ENCODE assay signal across 29 cellular contexts in genomic region chr10:6426317-6426716, GRCh38.
A peak's percentile ranks its signal among the peaks of the same experiment; 100 is the strongest.
DNase-seq lines count a peak whose midpoint lies in the region; ATAC-seq, FAIRE-seq and TF ChIP-seq lines count a peak whose summit lies in the region.
"Had no signal": no experiment of that assay in that cellular context is flagged by ENCODE, and none has a peak within 500 bp of the region (broad histone marks: within the 10 kb centered on the region; RNA-seq: fewer than 3 reads in every experiment).

No MANE protein-coding gene starts in this region.

- H3K36me3 ChIP-seq in HepG2 (replicated peaks in 1 of 2; ENCODE audit: control insufficient read depth in 1 of 2, insufficient read depth in 2 of 2, low read length in 2 of 2), result no peaks in the 10 kb centered on the region

- in situ Hi-C loops in HepG2 (cut with HindIII; ENCODE audit: extremely low pct_ligation_motif_present, low pct_unique_long_range_greater_than_20kb), result no loop called here

- FAIRE-seq in HepG2 (lab: Jason Lieb, UNC), result no peak
- FAIRE-seq: GM12878, GM19239, H1, HTR-8/SVneo, RCC 7860 had no signal

- H3K27me3 Mint-ChIP-seq in activated T-cell treated with anti-CD3 and anti-CD28 coated beads, Interleukin-2, amount 50 U/mL, for 24 hours, result no peaks in the 10 kb centered on the region
- H3K27me3 Mint-ChIP-seq in activated T-helper 17 cell treated with anti-CD3 and anti-CD28 coated beads, Interleukin-2, amount 50 U/mL, for 72 hours, result no peaks in the 10 kb centered on the region
- no peaks in the 10 kb centered on the region for H3K27me3 Mint-ChIP-seq in activated naive CD8-positive, alpha-beta T cell treated with anti-CD3 and anti-CD28 coated beads for 36 hours
- H3K27me3 Mint-ChIP-seq: CD4-positive, alpha-beta memory T cell had no signal

- H3K9ac ChIP-seq in HepG2 (ENCODE audit: insufficient read depth, low read depth, low read length), result no peak overlapping the region

- DNase-seq in activated T-cell treated with anti-CD3 and anti-CD28 coated beads, Interleukin-2, amount 50 U/mL, for 24 hours, result no peak
- no peak for DNase-seq in activated T-cell treated with anti-CD3 and anti-CD28 coated beads for 4 hours
- no peak for DNase-seq in activated naive CD8-positive, alpha-beta T cell treated with anti-CD3 and anti-CD28 coated beads for 36 hours
- no peak for DNase-seq in stimulated activated effector memory CD8-positive, alpha-beta T cell treated with anti-CD3 and anti-CD28 coated beads, Interleukin-12 subunit alpha, Interleukin-12 subunit beta, amount 100 ng/mL, for 72 hours (ENCODE audit: low spot score in 2 of 2)
- no peak for DNase-seq in HepG2 (ENCODE audit: low spot score)
- DNase-seq: C1 segment of cervical spinal cord; CD4-positive, alpha-beta memory T cell; DMS79; EL; GDM1; HCEC 1CT; KBM-7; MV-4-11; NCI-H1105 treated with DMSO at 0.1 percent for 48 hours; NCI-H146; NCI-H1930; NCI-H2107; NCI-H446; NCI-H524 treated with DMSO at 0.1 percent for 48 hours; NCI-H774; SIG-M5 had no signal

- no peak overlapping the region for H3K4me3 Mint-ChIP-seq in activated T-cell treated with anti-CD3 and anti-CD28 coated beads, Interleukin-2, amount 50 U/mL, for 24 hours
- H3K4me3 Mint-ChIP-seq in activated T-helper 17 cell treated with anti-CD3 and anti-CD28 coated beads, Interleukin-2, amount 50 U/mL, for 72 hours, result no peak overlapping the region
- H3K4me3 Mint-ChIP-seq in activated naive CD8-positive, alpha-beta T cell treated with anti-CD3 and anti-CD28 coated beads for 36 hours, result no peak overlapping the region
- H3K4me3 Mint-ChIP-seq in stimulated activated effector memory CD8-positive, alpha-beta T cell treated with anti-CD3 and anti-CD28 coated beads, Interleukin-12 subunit alpha, Interleukin-12 subunit beta, amount 100 ng/mL, for 72 hours, result no peak overlapping the region
- H3K4me3 Mint-ChIP-seq: CD4-positive, alpha-beta memory T cell had no signal

- no TSS peak for BruUV-seq in HepG2 (replicated peaks; lab: Mats Ljungman, UMichigan)

- no peaks in the 10 kb centered on the region for H4K20me1 ChIP-seq in HepG2 (ENCODE audit: insufficient read depth, low read length)

- no peaks in the 10 kb centered on the region for H3K79me2 ChIP-seq in HepG2 (ENCODE audit: insufficient read depth, low read length)

- POLR2A ChIA-PET in HepG2 (lab: Yijun Ruan, JAX), result no interaction called here

- no peak for ATAC-seq in activated T-helper 17 cell treated with anti-CD3 and anti-CD28 coated beads, Interleukin-2, amount 50 U/mL, for 72 hours (replicated peaks)
- ATAC-seq in stimulated activated effector memory CD8-positive, alpha-beta T cell treated with anti-CD3 and anti-CD28 coated beads, Interleukin-12 subunit alpha, Interleukin-12 subunit beta, amount 100 ng/mL, for 72 hours, result no peak
- no peak for ATAC-seq in HepG2
- no peak for ATAC-seq in esophagus mucosa
- ATAC-seq: GM12878 had no signal

- no peaks in the 10 kb centered on the region for H3K9me3 ChIP-seq in HepG2 (ENCODE audit: low read length)
- H3K9me3 ChIP-seq: Caco-2 had no signal

- 25% methylated on average over 5 of the region's 6 CpGs for WGBS in HepG2 (ENCODE audit: low lambda C conversion rate)

- H2AFZ ChIP-seq in HepG2 (ENCODE audit: low read length), result no peak overlapping the region

- no peaks in the 10 kb centered on the region; a peak in 2 of 5 replicates for H3K27me3 ChIP-seq in HepG2 (ENCODE audit: control insufficient read depth in 1 of 2, insufficient read depth in 2 of 2, low read length in 2 of 2)

- no peaks in the 10 kb centered on the region for H3K4me1 ChIP-seq in HepG2 (ENCODE audit: insufficient read depth, low read length)
- H3K4me1 ChIP-seq: Caco-2 had no signal

- CTCF ChIA-PET in HepG2 (lab: Yijun Ruan, JAX; ENCODE audit: low intra/inter-chr PET ratio, low total read pairs), result no interaction called here

- intact Hi-C loops in HepG2 (cut with micrococcal nuclease; ENCODE audit: unreplicated experiment), result no loop called here

- TF ChIP-seq RAD21 in HepG2 (CRISPR knock-in tag; IDR thresholded peaks at IDR 0.05), result no peak

- no peaks in the 10 kb centered on the region for H3K9me3 Mint-ChIP-seq in activated T-cell treated with anti-CD3 and anti-CD28 coated beads, Interleukin-2, amount 50 U/mL, for 24 hours
- H3K9me3 Mint-ChIP-seq in activated T-helper 17 cell treated with anti-CD3 and anti-CD28 coated beads, Interleukin-2, amount 50 U/mL, for 72 hours, result no peaks in the 10 kb centered on the region
- peaks cover 1% of the 10 kb centered on the region for H3K9me3 Mint-ChIP-seq in activated naive CD8-positive, alpha-beta T cell treated with anti-CD3 and anti-CD28 coated beads for 36 hours
- H3K9me3 Mint-ChIP-seq in stimulated activated effector memory CD8-positive, alpha-beta T cell treated with anti-CD3 and anti-CD28 coated beads, Interleukin-12 subunit alpha, Interleukin-12 subunit beta, amount 100 ng/mL, for 72 hours, result no peaks in the 10 kb centered on the region

- peak overlapping the region; percentile 69 for H3K27ac Mint-ChIP-seq in activated T-cell treated with anti-CD3 and anti-CD28 coated beads, Interleukin-2, amount 50 U/mL, for 24 hours
- peak overlapping the region; percentile 88 for H3K27ac Mint-ChIP-seq in activated T-helper 17 cell treated with anti-CD3 and anti-CD28 coated beads, Interleukin-2, amount 50 U/mL, for 72 hours
- H3K27ac Mint-ChIP-seq in activated naive CD8-positive, alpha-beta T cell treated with anti-CD3 and anti-CD28 coated beads for 36 hours, result peak overlapping the region; percentile 6
- H3K27ac Mint-ChIP-seq in stimulated activated effector memory CD8-positive, alpha-beta T cell treated with anti-CD3 and anti-CD28 coated beads, Interleukin-12 subunit alpha, Interleukin-12 subunit beta, amount 100 ng/mL, for 72 hours, result peak overlapping the region; percentile 89

- H3K4me2 ChIP-seq in HepG2 (ENCODE audit: low read depth, low read length), result no peak overlapping the region

- H3K27ac ChIP-seq in HepG2 (ENCODE audit: extremely low read length, insufficient read depth, low read length), result no peak overlapping the region

- no peak overlapping the region for H3K4me3 ChIP-seq in HepG2 (replicated peaks in 1 of 3; ENCODE audit: insufficient read depth in 1 of 3, low read depth in 2 of 3, low read length in 3 of 3)
- H3K4me3 ChIP-seq: GM12878 had no signal

- peaks cover 74% of the 10 kb centered on the region for H3K36me3 Mint-ChIP-seq in activated T-cell treated with anti-CD3 and anti-CD28 coated beads, Interleukin-2, amount 50 U/mL, for 24 hours (ENCODE audit: low read depth)
- peaks cover 61% of the 10 kb centered on the region for H3K36me3 Mint-ChIP-seq in activated T-helper 17 cell treated with anti-CD3 and anti-CD28 coated beads, Interleukin-2, amount 50 U/mL, for 72 hours (ENCODE audit: low read depth)
- H3K36me3 Mint-ChIP-seq in activated naive CD8-positive, alpha-beta T cell treated with anti-CD3 and anti-CD28 coated beads for 36 hours, result peaks cover 57% of the 10 kb centered on the region
- H3K36me3 Mint-ChIP-seq in stimulated activated effector memory CD8-positive, alpha-beta T cell treated with anti-CD3 and anti-CD28 coated beads, Interleukin-12 subunit alpha, Interleukin-12 subunit beta, amount 100 ng/mL, for 72 hours, result peaks cover 86% of the 10 kb centered on the region

- peaks cover 38% of the 10 kb centered on the region for H3K4me1 Mint-ChIP-seq in activated T-cell treated with anti-CD3 and anti-CD28 coated beads, Interleukin-2, amount 50 U/mL, for 24 hours (ENCODE audit: low read depth)
- peaks cover 28% of the 10 kb centered on the region for H3K4me1 Mint-ChIP-seq in activated T-helper 17 cell treated with anti-CD3 and anti-CD28 coated beads, Interleukin-2, amount 50 U/mL, for 72 hours
- peaks cover 33% of the 10 kb centered on the region for H3K4me1 Mint-ChIP-seq in activated naive CD8-positive, alpha-beta T cell treated with anti-CD3 and anti-CD28 coated beads for 36 hours
- H3K4me1 Mint-ChIP-seq in stimulated activated effector memory CD8-positive, alpha-beta T cell treated with anti-CD3 and anti-CD28 coated beads, Interleukin-12 subunit alpha, Interleukin-12 subunit beta, amount 100 ng/mL, for 72 hours, result peaks cover 34% of the 10 kb centered on the region

- TF ChIP-seq EP300 in HepG2 (IDR thresholded peaks at IDR 0.05; ENCODE audit: low read depth in 2 of 2, low read length in 2 of 2) (no peak), HepG2 (CRISPR knock-in tag; IDR thresholded peaks at IDR 0.05; ENCODE audit: borderline replicate concordance) (no peak)

- no peak for TF ChIP-seq POLR2A in HepG2 (IDR thresholded peaks at IDR 0.05; ENCODE audit: insufficient read depth in 1 of 2, low read depth in 2 of 2, low read length in 2 of 2)

- TF ChIP-seq CTCF in HepG2 (CRISPR knock-in tag; IDR thresholded peaks at IDR 0.05), result no peak

TF ChIP-seq in HepG2, 621 proteins besides CTCF, POLR2A, EP300 and RAD21 (continues in another document):
- TF ChIP-seq, protein P1, sequence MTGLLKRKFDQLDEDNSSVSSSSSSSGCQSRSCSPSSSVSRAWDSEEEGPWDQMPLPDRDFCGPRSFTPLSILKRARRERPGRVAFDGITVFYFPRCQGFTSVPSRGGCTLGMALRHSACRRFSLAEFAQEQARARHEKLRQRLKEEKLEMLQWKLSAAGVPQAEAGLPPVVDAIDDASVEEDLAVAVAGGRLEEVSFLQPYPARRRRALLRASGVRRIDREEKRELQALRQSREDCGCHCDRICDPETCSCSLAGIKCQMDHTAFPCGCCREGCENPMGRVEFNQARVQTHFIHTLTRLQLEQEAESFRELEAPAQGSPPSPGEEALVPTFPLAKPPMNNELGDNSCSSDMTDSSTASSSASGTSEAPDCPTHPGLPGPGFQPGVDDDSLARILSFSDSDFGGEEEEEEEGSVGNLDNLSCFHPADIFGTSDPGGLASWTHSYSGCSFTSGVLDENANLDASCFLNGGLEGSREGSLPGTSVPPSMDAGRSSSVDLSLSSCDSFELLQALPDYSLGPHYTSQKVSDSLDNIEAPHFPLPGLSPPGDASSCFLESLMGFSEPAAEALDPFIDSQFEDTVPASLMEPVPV (CRISPR knock-in tag; IDR thresholded peaks at IDR 0.05), result no peak
- TF ChIP-seq, protein P2, sequence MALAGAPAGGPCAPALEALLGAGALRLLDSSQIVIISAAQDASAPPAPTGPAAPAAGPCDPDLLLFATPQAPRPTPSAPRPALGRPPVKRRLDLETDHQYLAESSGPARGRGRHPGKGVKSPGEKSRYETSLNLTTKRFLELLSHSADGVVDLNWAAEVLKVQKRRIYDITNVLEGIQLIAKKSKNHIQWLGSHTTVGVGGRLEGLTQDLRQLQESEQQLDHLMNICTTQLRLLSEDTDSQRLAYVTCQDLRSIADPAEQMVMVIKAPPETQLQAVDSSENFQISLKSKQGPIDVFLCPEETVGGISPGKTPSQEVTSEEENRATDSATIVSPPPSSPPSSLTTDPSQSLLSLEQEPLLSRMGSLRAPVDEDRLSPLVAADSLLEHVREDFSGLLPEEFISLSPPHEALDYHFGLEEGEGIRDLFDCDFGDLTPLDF (CRISPR knock-in tag; IDR thresholded peaks at IDR 0.05), result no peak

Comparison
In these comparisons a context has a peak if more than half of its experiments do, and no peak if none do; other contexts are left out.
1. H3K27ac Mint-ChIP-seq: peak in every context shown above with its lines; median percentile 89 in stimulated activated effector memory CD8-positive, alpha-beta T cell treated with anti-CD3 and anti-CD28 coated beads, Interleukin-12 subunit alpha, Interleukin-12 subunit beta, amount 100 ng/mL, for 72 hours; 88 in activated T-helper 17 cell treated with anti-CD3 and anti-CD28 coated beads, Interleukin-2, amount 50 U/mL, for 72 hours; 69 in activated T-cell treated with anti-CD3 and anti-CD28 coated beads, Interleukin-2, amount 50 U/mL, for 24 hours; 6 in activated naive CD8-positive, alpha-beta T cell treated with anti-CD3 and anti-CD28 coated beads for 36 hours.